7 cellular contexts compared by ENCODE assay signal in the genomic region with DNA sequence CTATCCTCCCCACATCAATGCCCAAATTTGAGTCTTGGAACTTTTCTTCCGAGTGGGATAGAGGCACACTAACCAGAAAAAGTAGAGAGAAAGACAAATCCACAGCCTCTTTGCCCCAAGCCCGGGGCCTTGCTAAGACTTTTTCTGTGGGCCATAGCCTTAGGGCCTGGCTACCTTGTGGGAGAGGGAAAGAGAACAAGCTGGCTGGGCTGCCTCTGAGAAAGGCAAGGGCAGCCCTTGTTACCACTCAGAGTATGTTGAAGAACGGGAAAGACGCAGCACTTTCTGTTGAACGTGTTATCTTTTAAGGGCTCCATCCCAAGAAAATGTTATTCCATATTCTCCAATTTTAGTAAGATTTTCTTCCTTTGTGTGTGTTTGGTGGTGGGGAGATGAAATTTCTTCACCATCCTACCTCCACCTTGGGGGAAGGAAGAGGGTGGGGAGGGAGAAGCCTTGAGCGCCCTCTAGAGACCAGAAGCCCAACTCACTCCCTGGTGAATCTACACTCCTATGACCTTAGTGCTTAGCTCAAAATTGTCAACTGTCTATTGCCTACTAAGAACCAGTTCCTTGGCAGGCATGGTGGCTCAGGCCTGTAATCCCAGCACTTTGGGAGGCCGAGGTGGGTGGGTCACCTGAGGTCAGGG. TPM values are rescaled to one million over a fixed set of nuclear protein-coding genes. Genes with fewer than 3 reads are reported as not detected.
DNase-seq lines count a peak whose midpoint lies in the region; ATAC-seq, FAIRE-seq and TF ChIP-seq lines count a peak whose summit lies in the region.

No MANE protein-coding gene starts in this region.

- no peak overlapping the region for H3K4me3 ChIP-seq in Jurkat, Clone E6-1 (ENCODE audit: low read length)
- H3K4me3 ChIP-seq in epithelial cell of esophagus (ENCODE audit: low read length) (no peak overlapping the region), kidney (ENCODE audit: low read length in 2 of 2) (no peak overlapping the region)

- no peak for ATAC-seq in HG03108 (IDR thresholded peaks at IDR 0.05; ENCODE audit: unreplicated experiment)

- no peaks in the 10 kb centered on the region for H3K9me3 ChIP-seq in kidney (ENCODE audit: control insufficient read depth in 1 of 2, low read length in 2 of 2)

- peaks cover 3 to 4% of the 10 kb centered on the region in 2 donors for H3K4me1 ChIP-seq in kidney (ENCODE audit: control insufficient read depth in 1 of 2, insufficient read depth in 1 of 2, low read depth in 1 of 2, low read length in 2 of 2)

- H3K27ac ChIP-seq in VCaP (no peak overlapping the region), kidney (ENCODE audit: low read depth in 2 of 2, low read length in 2 of 2) (no peak overlapping the region)

- DNase-seq in ELF-1 (ENCODE audit: low read depth, low spot score) (peak; percentile 87), epithelial cell of esophagus (ENCODE audit: low read depth) (peak; percentile 68), kidney (no peak)
- DNase-seq in Jurkat, Clone E6-1 (ENCODE audit: low read depth, low spot score) = peak; percentile 47
- peak; percentile 41 for DNase-seq in stimulated activated CD4-positive, alpha-beta T cell treated with anti-CD3 and anti-CD28 coated beads, Interleukin-1b, Interleukin-23, amount 100 ng/mL, for 48 hours

- H3K36me3 ChIP-seq in kidney (ENCODE audit: control insufficient read depth in 1 of 2, insufficient read depth in 2 of 2, low read length in 2 of 2) = peaks cover 0 to 3% of the 10 kb centered on the region in 2 donors

- H3K9ac ChIP-seq in kidney (ENCODE audit: low read length in 2 of 2) = no peak overlapping the region

- intact Hi-C loops in kidney (cut with DNase I) = no loop called here

- no peak for FAIRE-seq in kidney (lab: Jason Lieb, UNC)

- peak; percentile 39 for TF ChIP-seq CTCF in VCaP (conservative IDR thresholded peaks at IDR 0.05)
- TF ChIP-seq CTCF in epithelial cell of esophagus (IDR thresholded peaks at IDR 0.05; ENCODE audit: insufficient read depth, low read depth, low read length, missing control alignments) = peak; percentile 61
- no peak for TF ChIP-seq CTCF in kidney (IDR thresholded peaks at IDR 0.05; ENCODE audit: borderline replicate concordance, extremely low read depth, insufficient read depth)

RNA-seq across cellular contexts. Expression of a gene that starts 3.9 kb away (rescaled TPM):
- polyA plus RNA-seq in Jurkat, Clone E6-1 (2012; ENCODE audit: insufficient read depth, insufficient read length) = 18.4 TPM
- total RNA-seq in kidney = 19.4 TPM
- 8.8 TPM for polyA plus RNA-seq in kidney (ENCODE audit: insufficient read depth, low read depth, low replicate concordance)
